ENCODE assay signal across 8 cellular contexts in the genomic region with DNA sequence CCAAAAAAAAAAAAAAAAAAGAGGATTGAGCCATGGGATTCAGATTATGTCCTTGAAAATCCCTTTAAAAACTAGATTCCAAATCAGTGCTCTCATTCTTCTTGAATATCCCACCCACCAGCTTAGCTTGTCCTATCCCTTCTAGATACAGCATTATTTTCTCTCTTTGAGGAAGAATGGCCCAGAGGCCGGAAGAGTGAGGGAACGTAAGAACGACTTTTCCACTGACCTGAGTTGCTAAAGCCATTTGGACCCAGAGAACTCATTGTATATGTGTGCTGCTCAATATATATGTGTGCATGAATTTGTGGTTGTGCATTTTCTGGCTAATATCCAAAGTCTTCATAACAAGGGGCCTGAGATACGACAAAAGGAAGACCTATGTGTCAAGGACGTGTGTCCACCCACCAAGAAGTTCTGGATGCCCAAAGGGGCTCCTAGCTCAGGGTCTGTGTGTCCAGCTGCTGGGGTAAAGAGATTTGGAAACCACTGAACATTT. TPM values are rescaled to one million over a fixed set of nuclear protein-coding genes. Genes with fewer than 3 reads are reported as not detected.
DNase-seq lines count a peak whose midpoint lies in the region; ATAC-seq lines count a peak whose summit lies in the region.

No MANE protein-coding gene starts in this region.

- H3K27me3 Mint-ChIP-seq in activated T-cell treated with anti-CD3 and anti-CD28 coated beads, Interleukin-2, amount 50 U/mL, for 24 hours, result peaks cover 14% of the 10 kb centered on the region

- H3K27me3 ChIP-seq in subcutaneous abdominal adipose tissue (ENCODE audit: control insufficient read depth in 5 of 5, insufficient read depth in 4 of 5, low read length in 5 of 5), result peaks cover 0 to under 1% (median 0%) of the 10 kb centered on the region in 5 donors

- H3K4me1 ChIP-seq in subcutaneous abdominal adipose tissue (ENCODE audit: control insufficient read depth in 5 of 5, insufficient read depth in 5 of 5, low read length in 5 of 5), result peaks cover 7 to 35% (median 29%) of the 10 kb centered on the region in 5 donors

- no peak for DNase-seq in activated T-cell treated with anti-CD3 and anti-CD28 coated beads, Interleukin-2, amount 50 U/mL, for 24 hours
- no peak for DNase-seq in activated T-cell treated with anti-CD3 and anti-CD28 coated beads, Interleukin-2, amount 50 U/mL, for 1 hour
- DNase-seq in activated naive CD4-positive, alpha-beta T cell treated with anti-CD3 and anti-CD28 coated beads, Interleukin-2, amount 50 U/mL, for 72 hours (ENCODE audit: low spot score in 2 of 2), result no peak
- DNase-seq in islet precursor cell (peak; percentile 24), retina (no peak), SKM-1 treated with dmso at 0.1 percent for 144 hours (lab: John Stamatoyannopoulos, UW; ENCODE audit: unreplicated experiment) (no peak), activated gamma-delta T cell treated with Interleukin-2 at 50 U/mL for 16 hours (no peak)

- peaks cover 35% of the 10 kb centered on the region for H3K4me1 Mint-ChIP-seq in activated T-cell treated with anti-CD3 and anti-CD28 coated beads, Interleukin-2, amount 50 U/mL, for 24 hours (ENCODE audit: low read depth)

- H3K36me3 Mint-ChIP-seq in activated T-cell treated with anti-CD3 and anti-CD28 coated beads, Interleukin-2, amount 50 U/mL, for 24 hours (ENCODE audit: low read depth), result peaks cover 2% of the 10 kb centered on the region
- no peaks in the 10 kb centered on the region for H3K36me3 Mint-ChIP-seq in activated naive CD4-positive, alpha-beta T cell treated with anti-CD3 and anti-CD28 coated beads, Interleukin-2, amount 50 U/mL, for 72 hours

- H3K27ac Mint-ChIP-seq in activated T-cell treated with anti-CD3 and anti-CD28 coated beads, Interleukin-2, amount 50 U/mL, for 24 hours, result peak overlapping the region; percentile 96
- H3K27ac Mint-ChIP-seq in activated naive CD4-positive, alpha-beta T cell treated with anti-CD3 and anti-CD28 coated beads, Interleukin-2, amount 50 U/mL, for 72 hours, result peak overlapping the region; percentile 87 to 94

- no peak for ATAC-seq in activated naive CD4-positive, alpha-beta T cell treated with anti-CD3 and anti-CD28 coated beads, Interleukin-2, amount 50 U/mL, for 72 hours

- H3K36me3 ChIP-seq in subcutaneous abdominal adipose tissue (ENCODE audit: control insufficient read depth in 5 of 5, insufficient read depth in 5 of 5, low read length in 5 of 5), result no peaks in the 10 kb centered on the region

- H3K9me3 Mint-ChIP-seq in activated T-cell treated with anti-CD3 and anti-CD28 coated beads, Interleukin-2, amount 50 U/mL, for 24 hours, result no peaks in the 10 kb centered on the region
- H3K9me3 Mint-ChIP-seq in activated naive CD4-positive, alpha-beta T cell treated with anti-CD3 and anti-CD28 coated beads, Interleukin-2, amount 50 U/mL, for 72 hours, result no peaks in the 10 kb centered on the region

- H3K27ac ChIP-seq in subcutaneous abdominal adipose tissue (ENCODE audit: low read depth, low read length), result peak overlapping the region; percentile 87

- H3K4me3 Mint-ChIP-seq in activated T-cell treated with anti-CD3 and anti-CD28 coated beads, Interleukin-2, amount 50 U/mL, for 24 hours, result peak overlapping the region; percentile 84

- peak overlapping the region in 4 of 5 donors; percentile 64 to 87 (median 70) for H3K4me3 ChIP-seq in subcutaneous abdominal adipose tissue (ENCODE audit: low read depth in 1 of 5, low read length in 5 of 5)

- no peaks in the 10 kb centered on the region for H3K9me3 ChIP-seq in subcutaneous abdominal adipose tissue (ENCODE audit: control insufficient read depth in 5 of 5, low read length in 5 of 5)

- peak overlapping the region in 2 of 5 donors; percentile 39 to 81 for H3K9ac ChIP-seq in subcutaneous abdominal adipose tissue (ENCODE audit: low read length in 5 of 5)

RNA-seq across cellular contexts. Expression of a gene that starts 35.0 kb away (rescaled TPM):
- total RNA-seq in activated naive CD4-positive, alpha-beta T cell treated with anti-CD3 and anti-CD28 coated beads, Interleukin-2, amount 50 U/mL, for 72 hours, result under 1 TPM; 0.14 to 0.61 TPM
